24 cellular contexts compared by ENCODE assay signal in genomic region chr20:40016359-40016758, GRCh38.
"Had no signal": no experiment of that assay in that cellular context is flagged by ENCODE, and none has a peak within 500 bp of the region (broad histone marks: within the 10 kb centered on the region; RNA-seq: fewer than 3 reads in every experiment).

No MANE protein-coding gene starts in this region.

- H2AFZ ChIP-seq: neural progenitor cell, parathyroid adenoma had no signal

- H3K9ac ChIP-seq: neural progenitor cell, parathyroid adenoma had no signal

- DNase-seq: activated CD4-positive, alpha-beta T cell treated with anti-CD3 and anti-CD28 coated beads for 48 hours; activated CD4-positive, alpha-beta T cell treated with anti-CD3 and anti-CD28 coated beads, Interleukin-2, amount 50 U/mL, for 48 hours; activated CD8-positive, alpha-beta memory T cell treated with anti-CD3 and anti-CD28 coated beads for 24 hours; activated effector memory CD4-positive, alpha-beta T cell treated with anti-CD3 and anti-CD28 coated beads, Interleukin-2, amount 50 U/mL, for 16 hours; activated naive CD4-positive, alpha-beta T cell treated with anti-CD3 and anti-CD28 coated beads, Interleukin-2, amount 10 ng/mL, durations not matched to agents 7 days and 5 days; amniotic stem cell; brain microvascular endothelial cell; caudate nucleus; gastrocnemius medialis; kidney; left colon; midbrain; natural killer cell; occipital lobe; spleen; stimulated activated naive CD4-positive, alpha-beta T cell; testis; transverse colon; uterus; WERI-Rb-1 had no signal

- H3K9me3 ChIP-seq: right atrium auricular region, spleen, testis, transverse colon, uterus had no signal

- H3K4me2 ChIP-seq: neural progenitor cell had no signal

- H3K79me2 ChIP-seq: parathyroid adenoma had no signal

- H3K4me3 ChIP-seq: gastrocnemius medialis, neural progenitor cell, right atrium auricular region, spleen, testis, transverse colon, uterus had no signal

- H3K27ac ChIP-seq: brain microvascular endothelial cell, gastrocnemius medialis, neural progenitor cell, parathyroid adenoma, right atrium auricular region, spleen, testis, transverse colon, uterus, WERI-Rb-1 had no signal

- H3K4me1 ChIP-seq: gastrocnemius medialis, neural progenitor cell, parathyroid adenoma, right atrium auricular region, spleen, testis, transverse colon, uterus had no signal

- H3K36me3 ChIP-seq: brain microvascular endothelial cell, gastrocnemius medialis, neural progenitor cell, right atrium auricular region, spleen, transverse colon, uterus, WERI-Rb-1 had no signal

- ATAC-seq: activated CD4-positive, CD25-positive, alpha-beta regulatory T cell treated with anti-CD3 and anti-CD28 coated beads, Interleukin-2, amount 50 U/mL, for 24 hours; gastrocnemius medialis; left colon; natural killer cell had no signal

- H3K27me3 ChIP-seq: brain microvascular endothelial cell, gastrocnemius medialis, neural progenitor cell, right atrium auricular region, spleen, testis, transverse colon, uterus had no signal
